Comparison of ENCODE assay signal across 30 cellular contexts in the genomic region with DNA sequence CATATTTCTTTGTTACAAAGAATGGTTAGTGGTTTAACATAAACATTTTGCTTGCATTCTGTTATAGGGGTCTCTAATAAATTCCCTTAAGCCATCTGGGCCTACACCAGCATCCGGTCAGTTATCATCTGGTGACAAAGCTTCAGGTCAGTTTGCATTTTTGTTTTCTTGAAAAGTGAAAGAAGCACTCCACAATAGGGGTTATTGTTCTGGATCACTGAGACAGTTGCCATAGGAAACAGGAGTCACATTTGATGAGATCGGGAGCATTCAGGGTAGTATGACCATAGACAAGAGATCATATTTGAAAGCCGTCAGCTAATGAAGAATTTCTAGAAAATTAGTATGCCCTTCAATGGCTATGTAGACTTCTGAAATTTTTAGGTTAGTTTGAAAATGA.
"Had no signal": no experiment of that assay in that cellular context is flagged by ENCODE, and none has a peak within 500 bp of the region (broad histone marks: within the 10 kb centered on the region; RNA-seq: fewer than 3 reads in every experiment).

No MANE protein-coding gene starts in this region.

- H3K27ac Mint-ChIP-seq: activated CD4-positive, alpha-beta T cell treated with anti-CD3 and anti-CD28 coated beads, Interleukin-2, amount 10 ng/mL, durations not matched to agents 24 days and 14 days; activated naive CD4-positive, alpha-beta T cell treated with anti-CD3 and anti-CD28 coated beads for 36 hours; activated naive CD4-positive, alpha-beta T cell treated with anti-CD3 and anti-CD28 coated beads, Interleukin-2, amount 50 U/mL, for 72 hours; activated naive CD8-positive, alpha-beta T cell treated with anti-CD3 and anti-CD28 coated beads, Interleukin-2, amount 50 U/mL, for 24 hours; T-helper 1 cell treated with Interleukin-12 subunit alpha and Interleukin-12 subunit beta and Interleukin-4 antibody, amounts not matched to agents 30 μg/mL and 1 μg/mL, for 36 hours had no signal

- H3K4me2 ChIP-seq: SK-N-SH had no signal

- H3K4me1 ChIP-seq: SJCRH30 had no signal

- H3K9me3 Mint-ChIP-seq: activated CD4-positive, alpha-beta T cell treated with anti-CD3 and anti-CD28 coated beads, Interleukin-2, amount 10 ng/mL, durations not matched to agents 24 days and 14 days; activated naive CD4-positive, alpha-beta T cell treated with anti-CD3 and anti-CD28 coated beads for 36 hours; activated naive CD4-positive, alpha-beta T cell treated with anti-CD3 and anti-CD28 coated beads, Interleukin-2, amount 50 U/mL, for 72 hours; activated naive CD8-positive, alpha-beta T cell treated with anti-CD3 and anti-CD28 coated beads, Interleukin-2, amount 50 U/mL, for 24 hours; activated T-cell treated with anti-CD3 and anti-CD28 coated beads, Interleukin-2, amount 50 U/mL, for 4 hours; activated T-helper 1 cell treated with anti-CD3 and anti-CD28 coated beads, Interleukin-12 subunit alpha, Interleukin-12 subunit beta, Interleukin-2, Interleukin-4 antibody, amounts not matched to agents 30 ng/mL and 10 ng/mL and 1 ng/mL, durations not matched to agents 14 hours and 24 hours and 36 hours; IgD-negative memory B cell; T-helper 1 cell treated with Interleukin-12 subunit alpha and Interleukin-12 subunit beta and Interleukin-4 antibody, amounts not matched to agents 30 μg/mL and 1 μg/mL, for 36 hours; T-helper 2 cell treated with Interferon-gamma antibody and Interleukin-4, amounts not matched to agents 5 μg/mL and 100 μg/mL, for 36 hours had no signal

- H3K4me3 ChIP-seq: SJCRH30 had no signal

- H3K9me3 ChIP-seq: SJCRH30, SK-N-SH had no signal

- H3K27ac ChIP-seq: SJCRH30 had no signal

- H3K4me3 Mint-ChIP-seq: activated CD4-positive, alpha-beta T cell treated with anti-CD3 and anti-CD28 coated beads, Interleukin-2, amount 10 ng/mL, durations not matched to agents 24 days and 14 days; activated naive CD4-positive, alpha-beta T cell treated with anti-CD3 and anti-CD28 coated beads for 36 hours; activated naive CD8-positive, alpha-beta T cell treated with anti-CD3 and anti-CD28 coated beads, Interleukin-2, amount 50 U/mL, for 24 hours; activated T-cell treated with anti-CD3 and anti-CD28 coated beads, Interleukin-2, amount 50 U/mL, for 4 hours; activated T-helper 1 cell treated with anti-CD3 and anti-CD28 coated beads, Interleukin-12 subunit alpha, Interleukin-12 subunit beta, Interleukin-2, Interleukin-4 antibody, amounts not matched to agents 30 ng/mL and 10 ng/mL and 1 ng/mL, durations not matched to agents 14 hours and 24 hours and 36 hours; IgD-negative memory B cell; T-helper 1 cell treated with Interleukin-12 subunit alpha and Interleukin-12 subunit beta and Interleukin-4 antibody, amounts not matched to agents 30 μg/mL and 1 μg/mL, for 36 hours; T-helper 2 cell treated with Interferon-gamma antibody and Interleukin-4, amounts not matched to agents 5 μg/mL and 100 μg/mL, for 36 hours had no signal

- H3K9ac ChIP-seq: SK-N-SH had no signal

- H3K27me3 ChIP-seq: brain microvascular endothelial cell, SJCRH30 had no signal

- H3K4me1 Mint-ChIP-seq: activated naive CD8-positive, alpha-beta T cell treated with anti-CD3 and anti-CD28 coated beads, Interleukin-2, amount 50 U/mL, for 24 hours had no signal

- H3K36me3 Mint-ChIP-seq: IgD-negative memory B cell had no signal

- ATAC-seq: activated naive CD4-positive, alpha-beta T cell treated with anti-CD3 and anti-CD28 coated beads, Interleukin-2, amount 50 U/mL, for 72 hours; activated naive CD8-positive, alpha-beta T cell treated with anti-CD3 and anti-CD28 coated beads, Interleukin-2, amount 50 U/mL, for 24 hours; activated T-cell treated with anti-CD3 and anti-CD28 coated beads, Interleukin-2, amount 50 U/mL, for 4 hours; Panc1 had no signal

- H3K27me3 Mint-ChIP-seq: activated CD4-positive, alpha-beta T cell treated with anti-CD3 and anti-CD28 coated beads, Interleukin-2, amount 10 ng/mL, durations not matched to agents 24 days and 14 days; activated naive CD8-positive, alpha-beta T cell treated with anti-CD3 and anti-CD28 coated beads, Interleukin-2, amount 50 U/mL, for 24 hours; IgD-negative memory B cell had no signal

- DNase-seq: activated CD4-positive, alpha-beta T cell treated with anti-CD3 and anti-CD28 coated beads, Interleukin-2, amount 10 ng/mL, durations not matched to agents 24 days and 14 days; activated CD4-positive, alpha-beta T cell treated with anti-CD3 and anti-CD28 coated beads, Interleukin-2, amount 50 U/mL, for 4 hours; activated CD8-positive, alpha-beta memory T cell treated with anti-CD3 and anti-CD28 coated beads, Interleukin-2, amount 50 U/mL, for 4 hours; activated gamma-delta T cell treated with Interleukin-2 at 50 U/mL for 16 hours; activated naive CD4-positive, alpha-beta T cell treated with anti-CD3 and anti-CD28 coated beads for 36 hours; activated naive CD8-positive, alpha-beta T cell treated with anti-CD3 and anti-CD28 coated beads, Interleukin-2, amount 50 U/mL, for 24 hours; activated T-cell treated with anti-CD3 and anti-CD28 coated beads for 4 hours; activated T-cell treated with anti-CD3 and anti-CD28 coated beads, Interleukin-2, amount 50 U/mL, for 4 hours; aorta; brain microvascular endothelial cell; Karpas-422; KBM-7; NCI-H1105; NCI-H1417 treated with DMSO at 0.1 percent for 48 hours; NCI-H187 treated with DMSO at 0.1 percent for 48 hours; NCI-H2081; NCI-H226; NCI-H446 treated with DMSO at 0.1 percent for 48 hours; NCI-H524; NCI-H69; NCI-H82; SHP77; SJCRH30; SK-N-SH had no signal
